8 cellular contexts compared by ENCODE assay signal in genomic region chr21:14862794-14863720, GRCh38.
DNase-seq lines count a peak whose midpoint lies in the region; ATAC-seq, FAIRE-seq and TF ChIP-seq lines count a peak whose summit lies in the region.

No MANE protein-coding gene starts in this region.

- no peaks in the 10 kb centered on the region for H3K9me3 ChIP-seq in keratinocyte (ENCODE audit: control insufficient read depth, low read depth, low read length)
- no peaks in the 10 kb centered on the region for H3K9me3 ChIP-seq in aorta (ENCODE audit: control insufficient read depth, low read length)

- TF ChIP-seq CTCF in GM12864 (IDR thresholded peaks at IDR 0.05; ENCODE audit: low read depth, low read length, missing control alignments) (peak; percentile 46), WTC11 (IDR thresholded peaks at IDR 0.05) (peak; percentile 57), keratinocyte (optimal IDR thresholded peaks at IDR 0.05 in 1 of 3, IDR thresholded peaks at IDR 0.05 in 1 of 3, conservative IDR thresholded peaks at IDR 0.05 in 1 of 3; ENCODE audit: extremely low read depth in 1 of 3, insufficient read depth in 2 of 3, low read length in 3 of 3) (peak in 2 of 3 experiments; percentile 18 to 28)

- H3K4me3 ChIP-seq in GM12864 (ENCODE audit: low read depth, low read length) (no peak overlapping the region), keratinocyte (ENCODE audit: control insufficient read depth in 2 of 3, extremely low read depth in 1 of 3, insufficient read depth in 2 of 3, low read depth in 1 of 3, low read length in 3 of 3) (no peak overlapping the region), aorta (ENCODE audit: low read length in 2 of 2) (no peak overlapping the region)

- H3K9me3 Mint-ChIP-seq in WTC11, result peaks cover 26% of the 10 kb centered on the region
- no peaks in the 10 kb centered on the region for H3K9me3 Mint-ChIP-seq in T-helper 2 cell treated with Interferon-gamma antibody and Interleukin-4, amounts not matched to agents 5 μg/mL and 100 μg/mL, for 36 hours

- H3K27me3 ChIP-seq in keratinocyte (ENCODE audit: control insufficient read depth, extremely low read depth, insufficient read depth, low read length), result no peaks in the 10 kb centered on the region
- H3K27me3 ChIP-seq in aorta (ENCODE audit: control insufficient read depth in 1 of 2, insufficient read depth in 2 of 2, low read length in 1 of 2), result no peaks in the 10 kb centered on the region

- peaks cover 20% of the 10 kb centered on the region for H3K36me3 Mint-ChIP-seq in WTC11
- H3K36me3 Mint-ChIP-seq in T-helper 2 cell treated with Interferon-gamma antibody and Interleukin-4, amounts not matched to agents 5 μg/mL and 100 μg/mL, for 36 hours (ENCODE audit: low read depth), result no peaks in the 10 kb centered on the region

- no peak overlapping the region for H3K27ac Mint-ChIP-seq in WTC11
- H3K27ac Mint-ChIP-seq in T-helper 2 cell treated with Interferon-gamma antibody and Interleukin-4, amounts not matched to agents 5 μg/mL and 100 μg/mL, for 36 hours, result no peak overlapping the region

- H3K4me1 Mint-ChIP-seq in WTC11, result peaks cover 14% of the 10 kb centered on the region
- peaks cover 4% of the 10 kb centered on the region for H3K4me1 Mint-ChIP-seq in T-helper 2 cell treated with Interferon-gamma antibody and Interleukin-4, amounts not matched to agents 5 μg/mL and 100 μg/mL, for 36 hours (ENCODE audit: low read depth)

- H2AFZ ChIP-seq in keratinocyte (ENCODE audit: control insufficient read depth, low read length), result no peak overlapping the region

- H3K27me3 Mint-ChIP-seq in WTC11 (ENCODE audit: low read depth), result no peaks in the 10 kb centered on the region; the same call in none of the 2 replicates
- no peaks in the 10 kb centered on the region for H3K27me3 Mint-ChIP-seq in T-helper 2 cell treated with Interferon-gamma antibody and Interleukin-4, amounts not matched to agents 5 μg/mL and 100 μg/mL, for 36 hours (ENCODE audit: low read depth)

- CTCF ChIA-PET in WTC11 (lab: Charles Lee), result interaction anchor here (1.3 to 1.8 kb wide), 3 partner anchors 49 to 460 kb away, joined by 4 to 5 read pairs (median 4); no protein-coding TSS in a partner anchor

- intact Hi-C loops in aorta (cut with DNase I), result loop anchor here in 1 of 2 donors (10.0 kb wide), 1 partner anchor 622 kb away; no protein-coding TSS in a partner anchor

- no peak overlapping the region for H3K4me2 ChIP-seq in keratinocyte (ENCODE audit: control insufficient read depth, extremely low read depth, insufficient read depth, low read depth, low read length)

- no peak overlapping the region for H3K9ac ChIP-seq in keratinocyte (ENCODE audit: control insufficient read depth, extremely low read depth, insufficient read depth, low read length)

- ATAC-seq in WTC11 (no peak), aorta (ENCODE audit: low FRiP score) (no peak)

- POLR2A ChIA-PET in WTC11 (lab: Charles Lee), result no interaction called here

- DNase-seq in A172 (ENCODE audit: low spot score), result peak; percentile 11
- no peak for DNase-seq in GM12864 (ENCODE audit: low read depth)
- no peak for DNase-seq in WTC11 (ENCODE audit: low spot score)
- DNase-seq in keratinocyte (ENCODE audit: low read depth, low spot score), result no peak
- DNase-seq in T-helper 2 cell, result no peak
- DNase-seq in aorta, result no peak
- no peak for DNase-seq in activated CD4-positive, CD25-positive, alpha-beta regulatory T cell (lab: John Stamatoyannopoulos, UW)
- DNase-seq in T-helper 2 cell treated with Interferon-gamma antibody and Interleukin-4, amounts not matched to agents 5 μg/mL and 100 μg/mL, for 36 hours (ENCODE audit: low spot score), result no peak

- no peak for FAIRE-seq in keratinocyte (lab: Jason Lieb, UNC)

- H3K9me1 ChIP-seq in keratinocyte (ENCODE audit: control insufficient read depth, extremely low read depth, insufficient read depth, low read length), result peaks cover 3% of the 10 kb centered on the region

- dilution Hi-C loops in keratinocyte (cut with MboI; ENCODE audit: extremely low pct_ligation_motif_present, low sequenced_read_pairs), result no loop called here

- WGBS in aorta, 2 donors, result 41 to 46% methylated on average over 5 of the region's 5 CpGs

- H3K4me1 ChIP-seq in keratinocyte (ENCODE audit: control insufficient read depth, extremely low read depth, insufficient read depth, low read length) (peaks cover 12% of the 10 kb centered on the region), aorta (ENCODE audit: control insufficient read depth in 1 of 2, insufficient read depth in 2 of 2, low read length in 2 of 2) (no peaks in the 10 kb centered on the region)

- no peaks in the 10 kb centered on the region for H3K36me3 ChIP-seq in keratinocyte (ENCODE audit: control insufficient read depth in 2 of 2, extremely low read depth in 1 of 2, insufficient read depth in 2 of 2, low read length in 2 of 2)
- H3K36me3 ChIP-seq in aorta (ENCODE audit: control insufficient read depth in 1 of 2, insufficient read depth in 2 of 2, low read length in 1 of 2), result no peaks in the 10 kb centered on the region

- no peaks in the 10 kb centered on the region for H3K79me2 ChIP-seq in keratinocyte (ENCODE audit: control insufficient read depth, insufficient read depth, low read length)

- no peak overlapping the region for H3K4me3 Mint-ChIP-seq in WTC11
- no peak overlapping the region for H3K4me3 Mint-ChIP-seq in T-helper 2 cell treated with Interferon-gamma antibody and Interleukin-4, amounts not matched to agents 5 μg/mL and 100 μg/mL, for 36 hours

- H3K27ac ChIP-seq in keratinocyte (ENCODE audit: control insufficient read depth, insufficient read depth, low read length) (no peak overlapping the region), aorta (ENCODE audit: low read depth in 1 of 2, low read length in 2 of 2) (no peak overlapping the region)

- no peaks in the 10 kb centered on the region for H4K20me1 ChIP-seq in keratinocyte (ENCODE audit: control insufficient read depth, extremely low read depth, insufficient read depth, low read length)

TF ChIP-seq in WTC11, 78 proteins besides CTCF, POLR2A, EP300 and RAD21:
- no peak for TF ChIP-seq ZNF138 (CRISPR knock-in tag; conservative IDR thresholded peaks at IDR 0.05)
- TF ChIP-seq, protein P1, sequence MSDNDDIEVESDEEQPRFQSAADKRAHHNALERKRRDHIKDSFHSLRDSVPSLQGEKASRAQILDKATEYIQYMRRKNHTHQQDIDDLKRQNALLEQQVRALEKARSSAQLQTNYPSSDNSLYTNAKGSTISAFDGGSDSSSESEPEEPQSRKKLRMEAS (CRISPR knock-in tag; IDR thresholded peaks at IDR 0.05), result no peak
- no peak for TF ChIP-seq ZNF423 (CRISPR knock-in tag; IDR thresholded peaks at IDR 0.05)
- no peak for TF ChIP-seq USF2 (CRISPR knock-in tag; IDR thresholded peaks at IDR 0.05)
